20 cellular contexts compared by ENCODE assay signal in genomic region chr17:79465011-79466006, GRCh38.
DNase-seq lines count a peak whose midpoint lies in the region; TF ChIP-seq lines count a peak whose summit lies in the region.
"Had no signal": no experiment of that assay in that cellular context is flagged by ENCODE, and none has a peak within 500 bp of the region (broad histone marks: within the 10 kb centered on the region; RNA-seq: fewer than 3 reads in every experiment).

No MANE protein-coding gene starts in this region.

- H2AK5ac ChIP-seq in neuronal stem cell (ENCODE audit: low read depth, low read length), result peak overlapping the region; percentile 76

- H3K9me3 Mint-ChIP-seq in chondrocyte (ENCODE audit: low read depth), result no peaks in the 10 kb centered on the region
- no peaks in the 10 kb centered on the region for H3K9me3 Mint-ChIP-seq in activated T-helper 1 cell treated with anti-CD3 and anti-CD28 coated beads, Interleukin-12 subunit alpha, Interleukin-12 subunit beta, Interleukin-2, Interleukin-4 antibody, amounts not matched to agents 30 ng/mL and 10 ng/mL and 1 ng/mL, durations not matched to agents 14 hours and 24 hours and 36 hours
- H3K9me3 Mint-ChIP-seq: CD4-positive, alpha-beta memory T cell; central memory CD8-positive, alpha-beta T cell; effector memory CD8-positive, alpha-beta T cell had no signal

- no peak for TF ChIP-seq POLR2A in uterus (IDR thresholded peaks at IDR 0.05)

- peaks cover 0 to 5% (median 0%) of the 10 kb centered on the region in 3 experiments for H3K27me3 ChIP-seq in neuronal stem cell (ENCODE audit: control insufficient read depth in 3 of 3, insufficient read depth in 3 of 3, low read depth in 1 of 3, low read length in 3 of 3)
- H3K27me3 ChIP-seq in uterus, result no peaks in the 10 kb centered on the region

- H3K79me1 ChIP-seq in neuronal stem cell (ENCODE audit: low read depth, low read length), result no peaks in the 10 kb centered on the region

- H3K4me3 ChIP-seq in neuronal stem cell (ENCODE audit: low read length in 2 of 2), result no peak overlapping the region
- no peak overlapping the region for H3K4me3 ChIP-seq in uterus
- H3K4me3 ChIP-seq: HAP-1, SJSA1 had no signal

- intact Hi-C loops in uterus (cut with DNase I; ENCODE audit: low total_unique reads), result no loop called here
- intact Hi-C loops in activated T-helper 1 cell treated with anti-CD3 and anti-CD28 coated beads, Interleukin-12 subunit alpha, Interleukin-12 subunit beta, Interleukin-2, Interleukin-4 antibody, amounts not matched to agents 30 ng/mL and 10 ng/mL and 1 ng/mL, durations not matched to agents 14 hours and 24 hours and 36 hours (cut with micrococcal nuclease), result no loop called here

- peak overlapping the region; percentile 66 for H2BK15ac ChIP-seq in neuronal stem cell (ENCODE audit: low read length)

- no peak overlapping the region for H2BK12ac ChIP-seq in neuronal stem cell (ENCODE audit: low read length)

- TF ChIP-seq CTCF in chondrocyte (IDR thresholded peaks at IDR 0.05) (no peak), uterus (IDR thresholded peaks at IDR 0.05) (no peak)

- H3K18ac ChIP-seq in neuronal stem cell (ENCODE audit: low read length), result peak overlapping the region; percentile 86

- H3K27ac Mint-ChIP-seq in chondrocyte (ENCODE audit: unreplicated experiment), result peak overlapping the region; percentile 14
- H3K27ac Mint-ChIP-seq in activated T-helper 1 cell treated with anti-CD3 and anti-CD28 coated beads, Interleukin-12 subunit alpha, Interleukin-12 subunit beta, Interleukin-2, Interleukin-4 antibody, amounts not matched to agents 30 ng/mL and 10 ng/mL and 1 ng/mL, durations not matched to agents 14 hours and 24 hours and 36 hours, result no peak overlapping the region
- H3K27ac Mint-ChIP-seq: CD4-positive, alpha-beta memory T cell had no signal

- peaks cover 14% of the 10 kb centered on the region for H3K4me1 Mint-ChIP-seq in chondrocyte (ENCODE audit: low read depth)
- H3K4me1 Mint-ChIP-seq in activated T-helper 1 cell treated with anti-CD3 and anti-CD28 coated beads, Interleukin-12 subunit alpha, Interleukin-12 subunit beta, Interleukin-2, Interleukin-4 antibody, amounts not matched to agents 30 ng/mL and 10 ng/mL and 1 ng/mL, durations not matched to agents 14 hours and 24 hours and 36 hours (ENCODE audit: low read depth), result no peaks in the 10 kb centered on the region
- H3K4me1 Mint-ChIP-seq: CD4-positive, alpha-beta memory T cell; central memory CD8-positive, alpha-beta T cell had no signal

- H3K4ac ChIP-seq in neuronal stem cell (ENCODE audit: low read length), result no peak overlapping the region

- peak overlapping the region; percentile 44 for H4K91ac ChIP-seq in neuronal stem cell (ENCODE audit: low read depth, low read length, poor library complexity)

- H3K36me3 ChIP-seq in neuronal stem cell (replicated peaks in 1 of 2; ENCODE audit: control insufficient read depth in 2 of 2, insufficient read depth in 2 of 2, low read length in 2 of 2) (no peaks in the 10 kb centered on the region), uterus (no peaks in the 10 kb centered on the region)
- H3K36me3 ChIP-seq: HAP-1, SJSA1 had no signal

- H2AFZ ChIP-seq in neuronal stem cell (ENCODE audit: low read length), result no peak overlapping the region

- H3K4me2 ChIP-seq in neuronal stem cell (ENCODE audit: insufficient read depth, low read length, poor library complexity, severe bottlenecking), result no peak overlapping the region

- peak overlapping the region; percentile 40 for H3K14ac ChIP-seq in neuronal stem cell (ENCODE audit: low read length)

- H4K8ac ChIP-seq in neuronal stem cell (ENCODE audit: low read depth, low read length), result no peak overlapping the region

- no peaks in the 10 kb centered on the region for H3K9me3 ChIP-seq in neuronal stem cell (replicated peaks in 1 of 2; ENCODE audit: control insufficient read depth in 2 of 2, insufficient read depth in 1 of 2, low read depth in 1 of 2, low read length in 2 of 2)
- H3K9me3 ChIP-seq in uterus, result no peaks in the 10 kb centered on the region
- H3K9me3 ChIP-seq: HAP-1, SJSA1 had no signal

- peak overlapping the region; percentile 10 for H3K9ac ChIP-seq in neuronal stem cell (ENCODE audit: low read depth, low read length, poor library complexity)

- H2BK120ac ChIP-seq in neuronal stem cell (ENCODE audit: low read depth, low read length), result no peak overlapping the region

- peak; percentile 53 for DNase-seq in Ammon's horn (ENCODE audit: low spot score)
- DNase-seq in NCI-H446 treated with DMSO at 0.1 percent for 48 hours (lab: John Stamatoyannopoulos, UW), result peak; percentile 78
- DNase-seq in chondrocyte (ENCODE audit: low spot score), result no peak
- DNase-seq in neuronal stem cell (ENCODE audit: low spot score), result no peak
- DNase-seq in uterus, result no peak
- no peak for DNase-seq in HuH-7.5 (ENCODE audit: low spot score)
- no peak for DNase-seq in SHP77 treated with DMSO at 0.1 percent for 48 hours (lab: John Stamatoyannopoulos, UW)
- DNase-seq in activated T-helper 1 cell treated with anti-CD3 and anti-CD28 coated beads, Interleukin-12 subunit alpha, Interleukin-12 subunit beta, Interleukin-2, Interleukin-4 antibody, amounts not matched to agents 30 ng/mL and 10 ng/mL and 1 ng/mL, durations not matched to agents 14 hours and 24 hours and 36 hours (ENCODE audit: low spot score), result no peak
- DNase-seq: ACHN; activated gamma-delta T cell; CD4-positive, alpha-beta memory T cell; effector memory CD8-positive, alpha-beta T cell; IMR-90; mesenchymal stem cell; MM.1S; NCI-H1930; NCI-H510A treated with DMSO at 0.1 percent for 48 hours had no signal

- H3K27ac ChIP-seq in neuronal stem cell (replicated peaks; ENCODE audit: low read length), result no peak overlapping the region
- no peak overlapping the region for H3K27ac ChIP-seq in uterus
- H3K27ac ChIP-seq: SJSA1 had no signal

- no peak overlapping the region for H3K23ac ChIP-seq in neuronal stem cell (ENCODE audit: low read depth, low read length, poor library complexity)

- peaks cover 0 to 10% of the 10 kb centered on the region in 2 donors for H3K4me1 ChIP-seq in neuronal stem cell (ENCODE audit: control insufficient read depth in 2 of 2, insufficient read depth in 1 of 2, low read depth in 1 of 2, low read length in 2 of 2)
- H3K4me1 ChIP-seq in uterus, result no peaks in the 10 kb centered on the region
- H3K4me1 ChIP-seq: HAP-1 had no signal

- 100% methylated on average over 2 of the region's 38 CpGs; no CpG with 5 or more reads in 1 of the 2 donors for WGBS in neuronal stem cell (ENCODE audit: extremely low coverage in 2 of 2, insufficient read length in 2 of 2, insufficient replicate concordance in 1 of 2), 2 donors

- peak overlapping the region; percentile 71 for H2BK5ac ChIP-seq in neuronal stem cell (ENCODE audit: low read length)

- H3K4me3 Mint-ChIP-seq in chondrocyte (ENCODE audit: unreplicated experiment), result no peak overlapping the region
- no peak overlapping the region for H3K4me3 Mint-ChIP-seq in activated T-helper 1 cell treated with anti-CD3 and anti-CD28 coated beads, Interleukin-12 subunit alpha, Interleukin-12 subunit beta, Interleukin-2, Interleukin-4 antibody, amounts not matched to agents 30 ng/mL and 10 ng/mL and 1 ng/mL, durations not matched to agents 14 hours and 24 hours and 36 hours
- H3K4me3 Mint-ChIP-seq: CD4-positive, alpha-beta memory T cell; central memory CD8-positive, alpha-beta T cell; effector memory CD8-positive, alpha-beta T cell had no signal

- peaks cover 10% of the 10 kb centered on the region for H3K27me3 Mint-ChIP-seq in chondrocyte (ENCODE audit: low read depth)
- H3K27me3 Mint-ChIP-seq in activated T-helper 1 cell treated with anti-CD3 and anti-CD28 coated beads, Interleukin-12 subunit alpha, Interleukin-12 subunit beta, Interleukin-2, Interleukin-4 antibody, amounts not matched to agents 30 ng/mL and 10 ng/mL and 1 ng/mL, durations not matched to agents 14 hours and 24 hours and 36 hours (ENCODE audit: insufficient read depth), result no peaks in the 10 kb centered on the region
- H3K27me3 Mint-ChIP-seq: central memory CD8-positive, alpha-beta T cell had no signal

- H3K36me3 Mint-ChIP-seq in chondrocyte (ENCODE audit: low read depth), result no peaks in the 10 kb centered on the region
- H3K36me3 Mint-ChIP-seq in activated T-helper 1 cell treated with anti-CD3 and anti-CD28 coated beads, Interleukin-12 subunit alpha, Interleukin-12 subunit beta, Interleukin-2, Interleukin-4 antibody, amounts not matched to agents 30 ng/mL and 10 ng/mL and 1 ng/mL, durations not matched to agents 14 hours and 24 hours and 36 hours (ENCODE audit: low read depth), result no peaks in the 10 kb centered on the region
- H3K36me3 Mint-ChIP-seq: CD4-positive, alpha-beta memory T cell had no signal

Comparison
In these comparisons a context has a peak if more than half of its experiments do, and no peak if none do; other contexts are left out.
1. DNase-seq: peak in Ammon's horn (single experiment) and NCI-H446 treated with DMSO at 0.1 percent for 48 hours (single experiment); none in chondrocyte (single experiment), neuronal stem cell (single experiment), uterus (0 of 2), HuH-7.5 (single experiment), SHP77 treated with DMSO at 0.1 percent for 48 hours (single experiment) and activated T-helper 1 cell treated with anti-CD3 and anti-CD28 coated beads, Interleukin-12 subunit alpha, Interleukin-12 subunit beta, Interleukin-2, Interleukin-4 antibody, amounts not matched to agents 30 ng/mL and 10 ng/mL and 1 ng/mL, durations not matched to agents 14 hours and 24 hours and 36 hours (single experiment).